ENCODE assay signal across 8 cellular contexts in genomic region chr20:56628873-56629463, GRCh38. TPM values are rescaled to one million over a fixed set of nuclear protein-coding genes. Genes with fewer than 3 reads are reported as not detected.
A peak's percentile ranks its signal among the peaks of the same experiment; 100 is the strongest.
DNase-seq lines count a peak whose midpoint lies in the region; ATAC-seq and TF ChIP-seq lines count a peak whose summit lies in the region.

TFAP2C (plus strand) TSS chr20:56629306; CDS start chr20:56629545, 239 bp downstream.

- H3K4me1 ChIP-seq in RWPE2 (ENCODE audit: insufficient read depth, poor library complexity, severe bottlenecking) (peaks cover 5% of the 10 kb centered on the region), ectodermal cell (ENCODE audit: control insufficient read depth, insufficient read depth, low read length) (peaks cover 35% of the 10 kb centered on the region), mesodermal cell (ENCODE audit: control insufficient read depth, insufficient read depth, low read length, poor library complexity, severe bottlenecking) (peaks cover 14% of the 10 kb centered on the region), tibial artery (peaks cover 0 to 54% (median 44%) of the 10 kb centered on the region in 4 donors)

- H3K27ac ChIP-seq in RWPE2 (ENCODE audit: poor library complexity, severe bottlenecking) (peak within 1 kb of the TSS; percentile 49), ectodermal cell (ENCODE audit: insufficient read depth, low read depth, low read length, poor library complexity, severe bottlenecking) (no peak within 1 kb of the TSS), mesodermal cell (ENCODE audit: low read depth, low read length, severe bottlenecking) (no peak within 1 kb of the TSS), tibial artery (no peak within 1 kb of the TSS)

- H3K36me3 ChIP-seq in RWPE2 (ENCODE audit: low read depth) = peaks cover 16% of the 10 kb centered on the region
- H3K36me3 ChIP-seq in ectodermal cell (ENCODE audit: control insufficient read depth, insufficient read depth, low read length) = no peaks in the 10 kb centered on the region
- no peaks in the 10 kb centered on the region for H3K36me3 ChIP-seq in mesodermal cell (ENCODE audit: control insufficient read depth, insufficient read depth, low read length)
- no peaks in the 10 kb centered on the region for H3K36me3 ChIP-seq in tibial artery

- CTCF ChIA-PET in AG04449 (lab: Yijun Ruan, JAX) = interaction anchor here (0.9 to 2.6 kb wide), 15 partner anchors 9 to 717 kb away, joined by 3 to 33 read pairs (median 6); no protein-coding TSS in a partner anchor

- H3K4me3 ChIP-seq in AG04449 (ENCODE audit: low read depth, low read length) = peak within 1 kb of the TSS; percentile 78
- H3K4me3 ChIP-seq in RWPE2 (ENCODE audit: severe bottlenecking) = peak within 1 kb of the TSS; percentile 60
- H3K4me3 ChIP-seq in ectodermal cell (ENCODE audit: insufficient read depth, low read depth, low read length) = peak within 1 kb of the TSS; percentile 47
- peak within 1 kb of the TSS; percentile 48 for H3K4me3 ChIP-seq in mesodermal cell (ENCODE audit: extremely low read depth, insufficient read depth, low read length, poor library complexity, severe bottlenecking)
- peak within 1 kb of the TSS; percentile 35 to 45 for H3K4me3 ChIP-seq in tibial artery

- H3K9me3 ChIP-seq in RWPE2 (ENCODE audit: severe bottlenecking) (no peaks in the 10 kb centered on the region), ectodermal cell (ENCODE audit: control insufficient read depth, low read length) (no peaks in the 10 kb centered on the region), mesodermal cell (ENCODE audit: control insufficient read depth, low read length) (no peaks in the 10 kb centered on the region), tibial artery (no peaks in the 10 kb centered on the region)

- POLR2A ChIA-PET in AG04449 (lab: Yijun Ruan, JAX) = no interaction called here

- no peak for TF ChIP-seq CTCF in AG04449 (IDR thresholded peaks at IDR 0.05; ENCODE audit: insufficient read depth, low read length, missing control alignments)
- no peak for TF ChIP-seq CTCF in RWPE2 (IDR thresholded peaks at IDR 0.05; ENCODE audit: poor library complexity, severe bottlenecking)
- no peak for TF ChIP-seq CTCF in tibial artery (IDR thresholded peaks at IDR 0.05)

- intact Hi-C loops in tibial artery (cut with DNase I; ENCODE audit: low total_unique reads) = no loop called here

- 0 to 1% methylated on average over 62 of the region's 62 CpGs for WGBS in ectodermal cell, 2 experiments
- WGBS in mesodermal cell (ENCODE audit: insufficient coverage in 2 of 2), 2 experiments = 0% methylated on average over 59 to 62 of the region's 62 CpGs

- peak; percentile 55 for ATAC-seq in GM19025 (IDR thresholded peaks at IDR 0.05; ENCODE audit: low read depth, unreplicated experiment)
- ATAC-seq in RWPE2 (ENCODE audit: low read depth) = peak; percentile 67
- no peak for ATAC-seq in HG03139 (IDR thresholded peaks at IDR 0.05; ENCODE audit: unreplicated experiment)
- no peak for ATAC-seq in HG03280 (IDR thresholded peaks at IDR 0.05; ENCODE audit: unreplicated experiment)

- no peaks in the 10 kb centered on the region for H3K27me3 ChIP-seq in RWPE2 (ENCODE audit: insufficient read depth, poor library complexity, severe bottlenecking)
- H3K27me3 ChIP-seq in ectodermal cell (ENCODE audit: control insufficient read depth, insufficient read depth, low read length, poor library complexity, severe bottlenecking) = peaks cover 86% of the 10 kb centered on the region
- peaks cover 0 to 92% of the 10 kb centered on the region in 2 donors for H3K27me3 ChIP-seq in tibial artery

- DNase-seq in AG04449 (ENCODE audit: low read depth, low spot score) (no peak), RWPE2 (ENCODE audit: low spot score) (peak; percentile 97), tibial artery (peak; percentile 63 to 72)

RNA-seq across cellular contexts. Expression of gene TFAP2C, which starts in this region (rescaled TPM):
- polyA plus RNA-seq in ectodermal cell (2013, experiment 1 of 4) = 35.8 TPM
- polyA plus RNA-seq in ectodermal cell (2013, experiment 2 of 4) = 38.5 TPM
- polyA plus RNA-seq in ectodermal cell (2013, experiment 3 of 4) = 24.6 TPM
- 24.5 TPM for polyA plus RNA-seq in ectodermal cell (2013, experiment 4 of 4)
- polyA plus RNA-seq in mesodermal cell (2013, experiment 1 of 2) = 5.3 TPM
- 4.1 TPM for polyA plus RNA-seq in mesodermal cell (2013, experiment 2 of 2)

Comparison
In these comparisons a context has a peak if more than half of its experiments do, and no peak if none do; other contexts are left out.
1. ATAC-seq: peak in GM19025 (single experiment) and RWPE2 (single experiment); none in HG03139 (single experiment) and HG03280 (single experiment).
2. Peak in every context shown above with its lines, with median percentiles within 50 percentile points of each other: H3K4me3 ChIP-seq.